17 cellular contexts compared by ENCODE assay signal in the genomic region with DNA sequence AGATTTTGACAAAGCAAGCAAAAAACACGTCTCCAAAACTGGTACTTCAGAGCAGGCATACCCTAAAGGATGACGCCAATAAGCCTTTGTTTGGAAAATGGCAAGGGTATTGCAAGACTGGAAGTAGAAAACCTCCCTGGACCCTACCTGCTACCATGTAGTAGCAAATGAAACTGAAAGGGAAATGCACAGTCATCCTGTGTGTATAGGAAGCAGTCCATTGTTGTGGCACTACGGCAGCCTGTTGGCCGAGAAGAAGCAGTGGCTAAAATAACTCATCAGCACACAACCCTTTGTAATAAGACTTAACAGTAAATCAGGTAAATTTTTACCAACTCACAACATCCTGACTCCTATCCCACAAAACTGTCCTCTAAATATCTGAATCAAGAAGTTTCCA.
DNase-seq lines count a peak whose midpoint lies in the region; ATAC-seq and FAIRE-seq lines count a peak whose summit lies in the region.
"Had no signal": no experiment of that assay in that cellular context is flagged by ENCODE, and none has a peak within 500 bp of the region (broad histone marks: within the 10 kb centered on the region; RNA-seq: fewer than 3 reads in every experiment).

No MANE protein-coding gene starts in this region.

- peaks cover 4% of the 10 kb centered on the region for H3K4me1 Mint-ChIP-seq in activated T-cell treated with anti-CD3 and anti-CD28 coated beads, Interleukin-2, amount 50 U/mL, for 72 hours (ENCODE audit: low read depth)
- no peaks in the 10 kb centered on the region for H3K4me1 Mint-ChIP-seq in stimulated activated effector memory CD8-positive, alpha-beta T cell treated with anti-CD3 and anti-CD28 coated beads, Interleukin-12 subunit alpha, Interleukin-12 subunit beta, amount 100 ng/mL, for 72 hours
- H3K4me1 Mint-ChIP-seq: neural crest cell had no signal

- H3K4me3 Mint-ChIP-seq in activated T-cell treated with anti-CD3 and anti-CD28 coated beads, Interleukin-2, amount 50 U/mL, for 72 hours, result no peak overlapping the region
- no peak overlapping the region for H3K4me3 Mint-ChIP-seq in stimulated activated effector memory CD8-positive, alpha-beta T cell treated with anti-CD3 and anti-CD28 coated beads, Interleukin-12 subunit alpha, Interleukin-12 subunit beta, amount 100 ng/mL, for 72 hours
- H3K4me3 Mint-ChIP-seq: activated T-helper 1 cell treated with anti-CD3 and anti-CD28 coated beads, Interleukin-12 subunit alpha, Interleukin-12 subunit beta, Interleukin-2, Interleukin-4 antibody, amounts not matched to agents 30 ng/mL and 10 ng/mL and 1 ng/mL, durations not matched to agents 14 hours and 24 hours and 36 hours; neural crest cell had no signal

- no peak for FAIRE-seq in GM19239 (lab: Jason Lieb, UNC)
- FAIRE-seq: kidney had no signal

- no peaks in the 10 kb centered on the region for H3K36me3 Mint-ChIP-seq in activated T-cell treated with anti-CD3 and anti-CD28 coated beads, Interleukin-2, amount 50 U/mL, for 72 hours (ENCODE audit: insufficient read depth in 2 of 2)
- H3K36me3 Mint-ChIP-seq in stimulated activated effector memory CD8-positive, alpha-beta T cell treated with anti-CD3 and anti-CD28 coated beads, Interleukin-12 subunit alpha, Interleukin-12 subunit beta, amount 100 ng/mL, for 72 hours, result no peaks in the 10 kb centered on the region

- peak in 1 of 2 donors; percentile 6 for DNase-seq in activated T-cell treated with anti-CD3 and anti-CD28 coated beads, Interleukin-2, amount 50 U/mL, for 72 hours
- DNase-seq in activated T-cell treated with anti-CD3 and anti-CD28 coated beads, Interleukin-2, amount 50 U/mL, for 48 hours, result no peak
- DNase-seq in GM19239 (ENCODE audit: insufficient read length, low spot score) (peak; percentile 5), RPMI8226 (peak; percentile 18), middle frontal gyrus (ENCODE audit: extremely low spot score, low spot score) (no peak), HK-2 (ENCODE audit: unreplicated experiment) (no peak), NCI-H1694 treated with DMSO at 0.1 percent for 48 hours (lab: John Stamatoyannopoulos, UW) (no peak)
- DNase-seq in stimulated activated effector memory CD8-positive, alpha-beta T cell treated with anti-CD3 and anti-CD28 coated beads, Interleukin-12 subunit alpha, Interleukin-12 subunit beta, amount 100 ng/mL, for 72 hours (ENCODE audit: low spot score in 2 of 2), result no peak
- DNase-seq: activated CD4-positive, alpha-beta T cell treated with anti-CD3 and anti-CD28 coated beads for 48 hours; Caco-2; GF-D8; kidney; NCI-H1092 treated with DMSO at 0.1 percent for 48 hours; NCI-H2171; retina had no signal

- H3K27me3 Mint-ChIP-seq in activated T-cell treated with anti-CD3 and anti-CD28 coated beads, Interleukin-2, amount 50 U/mL, for 72 hours (ENCODE audit: low read depth), result peaks cover 9% of the 10 kb centered on the region

- H3K9me3 Mint-ChIP-seq in activated T-cell treated with anti-CD3 and anti-CD28 coated beads, Interleukin-2, amount 50 U/mL, for 72 hours, result peaks cover 0 to 1% of the 10 kb centered on the region in 2 donors
- H3K9me3 Mint-ChIP-seq in stimulated activated effector memory CD8-positive, alpha-beta T cell treated with anti-CD3 and anti-CD28 coated beads, Interleukin-12 subunit alpha, Interleukin-12 subunit beta, amount 100 ng/mL, for 72 hours, result no peaks in the 10 kb centered on the region

- H3K27ac Mint-ChIP-seq in activated T-cell treated with anti-CD3 and anti-CD28 coated beads, Interleukin-2, amount 50 U/mL, for 72 hours, result peak overlapping the region; percentile 64
- no peak overlapping the region for H3K27ac Mint-ChIP-seq in stimulated activated effector memory CD8-positive, alpha-beta T cell treated with anti-CD3 and anti-CD28 coated beads, Interleukin-12 subunit alpha, Interleukin-12 subunit beta, amount 100 ng/mL, for 72 hours
- H3K27ac Mint-ChIP-seq: activated T-helper 1 cell treated with anti-CD3 and anti-CD28 coated beads, Interleukin-12 subunit alpha, Interleukin-12 subunit beta, Interleukin-2, Interleukin-4 antibody, amounts not matched to agents 30 ng/mL and 10 ng/mL and 1 ng/mL, durations not matched to agents 14 hours and 24 hours and 36 hours had no signal

- ATAC-seq in activated T-cell treated with anti-CD3 and anti-CD28 coated beads, Interleukin-2, amount 50 U/mL, for 72 hours (replicated peaks in 1 of 2), result peak; percentile 40 to 60
- ATAC-seq in stimulated activated effector memory CD8-positive, alpha-beta T cell treated with anti-CD3 and anti-CD28 coated beads, Interleukin-12 subunit alpha, Interleukin-12 subunit beta, amount 100 ng/mL, for 72 hours, result peak; percentile 65

Comparison
In these comparisons a context has a peak if more than half of its experiments do, and no peak if none do; other contexts are left out.
1. DNase-seq: peak in GM19239 (single experiment) and RPMI8226 (single experiment); none in activated T-cell treated with anti-CD3 and anti-CD28 coated beads, Interleukin-2, amount 50 U/mL, for 48 hours (0 of 2), stimulated activated effector memory CD8-positive, alpha-beta T cell treated with anti-CD3 and anti-CD28 coated beads, Interleukin-12 subunit alpha, Interleukin-12 subunit beta, amount 100 ng/mL, for 72 hours (0 of 2), middle frontal gyrus (single experiment), HK-2 (single experiment) and NCI-H1694 treated with DMSO at 0.1 percent for 48 hours (single experiment).